8 cellular contexts compared by ENCODE assay signal in genomic region chr1:212699104-212699838, GRCh38. TPM values are rescaled to one million over a fixed set of nuclear protein-coding genes. Genes with fewer than 3 reads are reported as not detected.
A peak's percentile ranks its signal among the peaks of the same experiment; 100 is the strongest.
DNase-seq lines count a peak whose midpoint lies in the region; ATAC-seq and TF ChIP-seq lines count a peak whose summit lies in the region.

No MANE protein-coding gene starts in this region.

- no peaks in the 10 kb centered on the region for H3K9me3 ChIP-seq in NT2/D1 (ENCODE audit: insufficient read depth, low read length)

- H3K4me1 ChIP-seq in NT2/D1 (ENCODE audit: insufficient read depth, insufficient read length) = peaks cover 4% of the 10 kb centered on the region

- peaks cover 41% of the 10 kb centered on the region for H3K4me1 Mint-ChIP-seq in activated T-helper 17 cell treated with anti-CD3 and anti-CD28 coated beads, Interleukin-2, amount 50 U/mL, for 72 hours
- H3K4me1 Mint-ChIP-seq in osteocyte (ENCODE audit: unreplicated experiment) = peaks cover 9% of the 10 kb centered on the region

- H3K36me3 Mint-ChIP-seq in activated T-helper 17 cell treated with anti-CD3 and anti-CD28 coated beads, Interleukin-2, amount 50 U/mL, for 72 hours (ENCODE audit: low read depth) = no peaks in the 10 kb centered on the region
- H3K36me3 Mint-ChIP-seq in osteocyte (ENCODE audit: unreplicated experiment) = no peaks in the 10 kb centered on the region

- in situ Hi-C loops in GM18951 (cut with MboI; ENCODE audit: low sequenced_read_pairs, unreplicated experiment) = no loop called here

- no peaks in the 10 kb centered on the region for H3K9me3 Mint-ChIP-seq in activated T-helper 17 cell treated with anti-CD3 and anti-CD28 coated beads, Interleukin-2, amount 50 U/mL, for 72 hours
- no peaks in the 10 kb centered on the region for H3K9me3 Mint-ChIP-seq in osteocyte (ENCODE audit: unreplicated experiment)

- no peaks in the 10 kb centered on the region for H3K27me3 Mint-ChIP-seq in activated T-helper 17 cell treated with anti-CD3 and anti-CD28 coated beads, Interleukin-2, amount 50 U/mL, for 72 hours
- peaks cover 14% of the 10 kb centered on the region for H3K27me3 Mint-ChIP-seq in osteocyte (ENCODE audit: unreplicated experiment)

- peak overlapping the region; percentile 37 for H3K9ac ChIP-seq in NT2/D1 (ENCODE audit: insufficient read length, low read depth)

- DNase-seq in AML-193 (lab: John Stamatoyannopoulos, UW) (peak; percentile 34 to 36), NT2/D1 (ENCODE audit: low read depth, low spot score) (peak; percentile 54), globus pallidus (ENCODE audit: low spot score) (peak; percentile 11), osteocyte (ENCODE audit: extremely low spot score, unreplicated experiment) (peak; percentile 83), hippocampal formation (lab: John Stamatoyannopoulos, UW) (no peak)

- peak overlapping the region; percentile 94 for H3K4me3 Mint-ChIP-seq in activated T-helper 17 cell treated with anti-CD3 and anti-CD28 coated beads, Interleukin-2, amount 50 U/mL, for 72 hours
- peak overlapping the region; percentile 71 for H3K4me3 Mint-ChIP-seq in osteocyte (ENCODE audit: unreplicated experiment)

- ATAC-seq in HG03196 (IDR thresholded peaks at IDR 0.05; ENCODE audit: unreplicated experiment) = peak; percentile 47
- peak; percentile 70 for ATAC-seq in activated T-helper 17 cell treated with anti-CD3 and anti-CD28 coated beads, Interleukin-2, amount 50 U/mL, for 72 hours (replicated peaks)

- H3K27ac Mint-ChIP-seq in activated T-helper 17 cell treated with anti-CD3 and anti-CD28 coated beads, Interleukin-2, amount 50 U/mL, for 72 hours = peak overlapping the region; percentile 76
- peak overlapping the region; percentile 53 for H3K27ac Mint-ChIP-seq in osteocyte (ENCODE audit: unreplicated experiment)

- peak overlapping the region; percentile 51 for H3K4me3 ChIP-seq in NT2/D1 (ENCODE audit: insufficient read length, low read depth)

- peak; percentile 24 for TF ChIP-seq POLR2A in GM18951 (IDR thresholded peaks at IDR 0.05; ENCODE audit: extremely low read depth, insufficient read depth, insufficient read length)

- peaks cover 75% of the 10 kb centered on the region for H3K27me3 ChIP-seq in NT2/D1 (ENCODE audit: insufficient read depth, insufficient read length)

- H3K36me3 ChIP-seq in NT2/D1 (ENCODE audit: insufficient read depth, insufficient read length, low read length) = no peaks in the 10 kb centered on the region

- TF ChIP-seq CTCF in osteocyte (IDR thresholded peaks at IDR 0.05) = peak; percentile 65

RNA-seq across cellular contexts. Expression of gene BATF3, which starts 0.4 kb away (rescaled TPM):
- total RNA-seq in activated T-helper 17 cell treated with anti-CD3 and anti-CD28 coated beads, Interleukin-2, amount 50 U/mL, for 72 hours = 100 to 1,000 TPM in 1 of 2 donors, 10 to 100 TPM in 1; 97.3 to 129 TPM
- total RNA-seq in osteocyte = 0.56 and 0.71 TPM in 2 replicates

Comparison
In these comparisons a context has a peak if more than half of its experiments do, and no peak if none do; other contexts are left out.
1. DNase-seq: peak in AML-193 (2 of 2), NT2/D1 (single experiment), globus pallidus (single experiment) and osteocyte (single experiment); none in hippocampal formation (0 of 2).
2. RNA of gene BATF3, which starts 0.4 kb away (total RNA-seq): 97.3 to 129 TPM in activated T-helper 17 cell treated with anti-CD3 and anti-CD28 coated beads, Interleukin-2, amount 50 U/mL, for 72 hours; 0.56 to 0.71 TPM in osteocyte; every median in the first group is over 10 times any median in the second.